ENCODE assay signal across 8 cellular contexts in genomic region chr16:48623304-48624016, GRCh38.
DNase-seq lines count a peak whose midpoint lies in the region; ATAC-seq and TF ChIP-seq lines count a peak whose summit lies in the region.

No MANE protein-coding gene starts in this region.

- peak overlapping the region; percentile 68 for H3K4me3 ChIP-seq in coronary artery

- DNase-seq in AG09319 (ENCODE audit: extremely low read depth, low read depth) (peak; percentile 66), NCI-H446 (lab: John Stamatoyannopoulos, UW) (peak; percentile 7 to 74), coronary artery (ENCODE audit: low spot score) (peak; percentile 86), left kidney (ENCODE audit: low read depth, low spot score) (peak; percentile 92)
- peak; percentile 74 to 79 for DNase-seq in activated CD4-positive, alpha-beta T cell treated with anti-CD3 and anti-CD28 coated beads for 4 hours
- DNase-seq in stimulated activated CD4-positive, alpha-beta T cell treated with anti-CD3 and anti-CD28 coated beads, Interleukin-1b, Interleukin-23, amount 100 ng/mL, for 48 hours: peak; percentile 82

- ATAC-seq in GM18868 (IDR thresholded peaks at IDR 0.05; ENCODE audit: unreplicated experiment): peak; percentile 91
- peak; percentile 90 for ATAC-seq in HG03139 (IDR thresholded peaks at IDR 0.05; ENCODE audit: unreplicated experiment)

- no peak; the same call in none of the 2 replicates for TF ChIP-seq CTCF in AG09319 (IDR thresholded peaks at IDR 0.05; ENCODE audit: low read depth, low read length)
- TF ChIP-seq CTCF in coronary artery (IDR thresholded peaks at IDR 0.05): peak; percentile 96

- H3K27ac ChIP-seq in coronary artery: peak overlapping the region; percentile 57 to 77

Comparison
In these comparisons a context has a peak if more than half of its experiments do, and no peak if none do; other contexts are left out.
1. Peak in every context shown above with its lines: DNase-seq, ATAC-seq, H3K4me3 ChIP-seq and H3K27ac ChIP-seq.
2. DNase-seq: peak in every context shown above with its lines; median percentile 92 in left kidney; 86 in coronary artery; 82 in stimulated activated CD4-positive, alpha-beta T cell treated with anti-CD3 and anti-CD28 coated beads, Interleukin-1b, Interleukin-23, amount 100 ng/mL, for 48 hours; 76 in activated CD4-positive, alpha-beta T cell treated with anti-CD3 and anti-CD28 coated beads for 4 hours; 66 in AG09319; 40 in NCI-H446.